15 cellular contexts compared by ENCODE assay signal in genomic region chr5:72377920-72378635, GRCh38. TPM values are rescaled to one million over a fixed set of nuclear protein-coding genes. Genes with fewer than 3 reads are reported as not detected.
DNase-seq lines count a peak whose midpoint lies in the region; ATAC-seq and TF ChIP-seq lines count a peak whose summit lies in the region.
"Had no signal": no experiment of that assay in that cellular context is flagged by ENCODE, and none has a peak within 500 bp of the region (broad histone marks: within the 10 kb centered on the region; RNA-seq: fewer than 3 reads in every experiment).

No MANE protein-coding gene starts in this region.

- H3K79me2 ChIP-seq in PC-3 (ENCODE audit: low read length) (no peaks in the 10 kb centered on the region), osteoblast (ENCODE audit: insufficient read depth, low read length) (no peaks in the 10 kb centered on the region)
- H3K79me2 ChIP-seq: parathyroid adenoma had no signal

- H2AFZ ChIP-seq in PC-3 (ENCODE audit: low read length) (no peak overlapping the region), osteoblast (ENCODE audit: low read length) (no peak overlapping the region)
- H2AFZ ChIP-seq: parathyroid adenoma had no signal

- H3K27ac Mint-ChIP-seq in activated CD4-positive, alpha-beta T cell treated with anti-CD3 and anti-CD28 coated beads, Interleukin-2, amount 10 ng/mL, durations not matched to agents 7 days and 5 days: no peak overlapping the region
- H3K27ac Mint-ChIP-seq: activated naive CD8-positive, alpha-beta T cell treated with anti-CD3 and anti-CD28 coated beads, Interleukin-2, amount 10 ng/mL, durations not matched to agents 7 days and 5 days; memory B cell had no signal

- TF ChIP-seq CTCF in PC-3 (conservative IDR thresholded peaks at IDR 0.05; ENCODE audit: low read depth, low read length): no peak
- TF ChIP-seq CTCF in osteoblast (IDR thresholded peaks at IDR 0.05; ENCODE audit: extremely low read depth, low read depth, low read length): no peak

- H3K4me3 ChIP-seq in PC-3 (ENCODE audit: low read length) (no peak overlapping the region), osteoblast (ENCODE audit: insufficient read depth, low read length) (peak overlapping the region; percentile 11)

- no peak overlapping the region for H3K4me3 Mint-ChIP-seq in activated CD4-positive, alpha-beta T cell treated with anti-CD3 and anti-CD28 coated beads, Interleukin-2, amount 10 ng/mL, durations not matched to agents 7 days and 5 days
- H3K4me3 Mint-ChIP-seq: activated naive CD8-positive, alpha-beta T cell treated with anti-CD3 and anti-CD28 coated beads, Interleukin-2, amount 10 ng/mL, durations not matched to agents 7 days and 5 days; memory B cell had no signal

- no peak for ATAC-seq in PC-3

- no peaks in the 10 kb centered on the region for H3K27me3 Mint-ChIP-seq in activated CD4-positive, alpha-beta T cell treated with anti-CD3 and anti-CD28 coated beads, Interleukin-2, amount 10 ng/mL, durations not matched to agents 7 days and 5 days
- H3K27me3 Mint-ChIP-seq: memory B cell had no signal

- no peaks in the 10 kb centered on the region for H3K4me1 Mint-ChIP-seq in activated CD4-positive, alpha-beta T cell treated with anti-CD3 and anti-CD28 coated beads, Interleukin-2, amount 10 ng/mL, durations not matched to agents 7 days and 5 days
- H3K4me1 Mint-ChIP-seq: activated naive CD8-positive, alpha-beta T cell treated with anti-CD3 and anti-CD28 coated beads, Interleukin-2, amount 10 ng/mL, durations not matched to agents 7 days and 5 days had no signal

- H3K4me1 ChIP-seq in PC-3 (ENCODE audit: insufficient read depth, low read length): peaks cover 30% of the 10 kb centered on the region
- peaks cover 33% of the 10 kb centered on the region for H3K4me1 ChIP-seq in osteoblast (ENCODE audit: insufficient read depth, low read length)
- H3K4me1 ChIP-seq: parathyroid adenoma had no signal

- H4K20me1 ChIP-seq in PC-3 (ENCODE audit: low read length) (no peaks in the 10 kb centered on the region), osteoblast (ENCODE audit: insufficient read depth, low read length) (no peaks in the 10 kb centered on the region)

- peak; percentile 74 for DNase-seq in D341Med (ENCODE audit: low spot score)
- DNase-seq in PC-3: no peak
- no peak for DNase-seq in epithelial cell of prostate (ENCODE audit: low read depth, low spot score)
- DNase-seq in osteoblast (ENCODE audit: insufficient read length, low spot score, missing footprints): peak; percentile 67
- no peak for DNase-seq in COR-L47 (lab: John Stamatoyannopoulos, UW)
- DNase-seq in activated CD4-positive, alpha-beta T cell treated with anti-CD3 and anti-CD28 coated beads for 1 hour: no peak
- DNase-seq in activated CD4-positive, alpha-beta T cell treated with anti-CD3 and anti-CD28 coated beads, Interleukin-2, amount 10 ng/mL, durations not matched to agents 7 days and 5 days: no peak
- DNase-seq in HEK293T (ENCODE audit: extremely low spot score): no peak
- DNase-seq: activated naive CD8-positive, alpha-beta T cell treated with anti-CD3 and anti-CD28 coated beads, Interleukin-2, amount 10 ng/mL, durations not matched to agents 7 days and 5 days; C1 segment of cervical spinal cord; effector CD8-positive, alpha-beta T cell; stimulated activated CD4-positive, alpha-beta T cell treated with anti-CD3 and anti-CD28 coated beads, Interleukin-2, amount 100 ng/mL, for 48 hours; stimulated activated naive CD4-positive, alpha-beta T cell treated with Interleukin-2 at 50 U/mL for 16 hours had no signal

- H3K36me3 ChIP-seq in PC-3 (ENCODE audit: low read depth, low read length) (no peaks in the 10 kb centered on the region), osteoblast (ENCODE audit: insufficient read depth, low read length) (no peaks in the 10 kb centered on the region)

- H3K27ac ChIP-seq in PC-3 (ENCODE audit: low read length): no peak overlapping the region
- H3K27ac ChIP-seq in epithelial cell of prostate: peak overlapping the region; percentile 11
- H3K27ac ChIP-seq in osteoblast (ENCODE audit: low read depth, low read length): peak overlapping the region; percentile 53
- H3K27ac ChIP-seq: parathyroid adenoma had no signal

- H3K9me3 ChIP-seq in PC-3 (ENCODE audit: low read length) (no peaks in the 10 kb centered on the region), osteoblast (ENCODE audit: low read depth, low read length) (no peaks in the 10 kb centered on the region)

- H3K4me2 ChIP-seq in PC-3 (ENCODE audit: low read length) (0 out of 2 replicates have a peak overlapping the region, but pooled peaks have one; percentile 2), osteoblast (ENCODE audit: insufficient read depth, low read length) (peak overlapping the region; percentile 48)

- H3K27me3 ChIP-seq in PC-3 (ENCODE audit: low read length): no peaks in the 10 kb centered on the region
- no peaks in the 10 kb centered on the region for H3K27me3 ChIP-seq in osteoblast (ENCODE audit: insufficient read depth, low read length)

- no peaks in the 10 kb centered on the region for H3K9me3 Mint-ChIP-seq in activated CD4-positive, alpha-beta T cell treated with anti-CD3 and anti-CD28 coated beads, Interleukin-2, amount 10 ng/mL, durations not matched to agents 7 days and 5 days
- H3K9me3 Mint-ChIP-seq: memory B cell had no signal

- no TSS peak for BruUV-seq in PC-3 (replicated peaks; lab: Mats Ljungman, UMichigan)

- no peak overlapping the region for H3K9ac ChIP-seq in PC-3 (ENCODE audit: low read length)
- H3K9ac ChIP-seq: parathyroid adenoma had no signal

- H3K36me3 Mint-ChIP-seq in activated CD4-positive, alpha-beta T cell treated with anti-CD3 and anti-CD28 coated beads, Interleukin-2, amount 10 ng/mL, durations not matched to agents 7 days and 5 days (ENCODE audit: low read depth): no peaks in the 10 kb centered on the region
- H3K36me3 Mint-ChIP-seq: activated naive CD8-positive, alpha-beta T cell treated with anti-CD3 and anti-CD28 coated beads, Interleukin-2, amount 10 ng/mL, durations not matched to agents 7 days and 5 days; memory B cell had no signal

- no peaks in the 10 kb centered on the region for H3K9me2 ChIP-seq in PC-3 (replicated peaks; ENCODE audit: low read length)

- H3F3A ChIP-seq in PC-3 (ENCODE audit: low read length, unreplicated experiment): no peaks in the 10 kb centered on the region

- POLR2A ChIA-PET in PC-3 (lab: Charles Lee; ENCODE audit: unreplicated experiment): interaction anchor here (0.7 kb wide), 1 partner anchor 485 kb away, joined by 5 read pairs; no protein-coding TSS in a partner anchor
- POLR2A ChIA-PET in activated CD4-positive, alpha-beta T cell treated with anti-CD3 and anti-CD28 coated beads, Interleukin-2, amount 10 ng/mL, durations not matched to agents 7 days and 5 days (lab: Charles Lee): no interaction called here
- POLR2A ChIA-PET in HEK293T (lab: Yijun Ruan, JAX): no interaction called here

- intact Hi-C loops in PC-3 (cut with micrococcal nuclease): no loop called here

- CTCF ChIA-PET in PC-3 (lab: Charles Lee): interaction anchor here (0.6 kb wide), 1 partner anchor 511 kb away, joined by 4 read pairs; no protein-coding TSS in a partner anchor
- CTCF ChIA-PET in activated CD4-positive, alpha-beta T cell treated with anti-CD3 and anti-CD28 coated beads, Interleukin-2, amount 10 ng/mL, durations not matched to agents 7 days and 5 days (lab: Charles Lee): no interaction called here
- CTCF ChIA-PET in HEK293T (lab: Yijun Ruan, JAX): no interaction called here

TF ChIP-seq in HEK293T, 16 proteins besides CTCF, POLR2A, EP300 and RAD21:
- TF ChIP-seq CTBP1 (IDR thresholded peaks at IDR 0.05; ENCODE audit: borderline replicate concordance): no peak
- no peak for TF ChIP-seq PKNOX1 (IDR thresholded peaks at IDR 0.05)
- no peak for TF ChIP-seq FOXA1 (IDR thresholded peaks at IDR 0.05)
- no peak for TF ChIP-seq LEF1 (IDR thresholded peaks at IDR 0.05; ENCODE audit: borderline replicate concordance)
- TF ChIP-seq NFRKB (IDR thresholded peaks at IDR 0.05): no peak
- TF ChIP-seq FOXM1 (IDR thresholded peaks at IDR 0.05; ENCODE audit: borderline replicate concordance): no peak
- TF ChIP-seq SUZ12 (IDR thresholded peaks at IDR 0.05): no peak
- TF ChIP-seq HDGF (IDR thresholded peaks at IDR 0.05; ENCODE audit: borderline replicate concordance): no peak
- no peak for TF ChIP-seq SP1 (IDR thresholded peaks at IDR 0.05)
- TF ChIP-seq L3MBTL2 (conservative IDR thresholded peaks at IDR 0.05): no peak
- TF ChIP-seq TARDBP (IDR thresholded peaks at IDR 0.05): no peak
- TF ChIP-seq BHLHE40 (IDR thresholded peaks at IDR 0.05; ENCODE audit: borderline replicate concordance): no peak
- TF ChIP-seq ARNT (IDR thresholded peaks at IDR 0.05): no peak
- TF ChIP-seq ELF4 (IDR thresholded peaks at IDR 0.05): no peak
- TF ChIP-seq FOXK2 (IDR thresholded peaks at IDR 0.05): no peak

RNA-seq across cellular contexts. Expression of gene PTCD2, which starts 57.9 kb away (rescaled TPM):
- total RNA-seq in PC-3 (2014; rRNA removed) (3.4 and 6.0 TPM in 2 replicates), osteoblast (8.3 and 9.4 TPM in 2 replicates)
- 1 to 10 TPM; 7.8 to 8.1 TPM for total RNA-seq in activated CD4-positive, alpha-beta T cell treated with anti-CD3 and anti-CD28 coated beads, Interleukin-2, amount 10 ng/mL, durations not matched to agents 7 days and 5 days

RNA-seq across cellular contexts. Expression of gene MRPS27, which starts 58.0 kb away (rescaled TPM):
- 48.6 and 59.0 TPM in 2 replicates for total RNA-seq in PC-3 (2014; rRNA removed)
- 98.1 and 106 TPM in 2 replicates for total RNA-seq in osteoblast
- 10 to 100 TPM; 49.2 to 63.4 TPM for total RNA-seq in activated CD4-positive, alpha-beta T cell treated with anti-CD3 and anti-CD28 coated beads, Interleukin-2, amount 10 ng/mL, durations not matched to agents 7 days and 5 days

Comparison
In these comparisons a context has a peak if more than half of its experiments do, and no peak if none do; other contexts are left out.
1. DNase-seq: peak in D341Med (single experiment) and osteoblast (single experiment); none in PC-3 (single experiment), epithelial cell of prostate (single experiment), COR-L47 (single experiment), activated CD4-positive, alpha-beta T cell treated with anti-CD3 and anti-CD28 coated beads for 1 hour (single experiment), activated CD4-positive, alpha-beta T cell treated with anti-CD3 and anti-CD28 coated beads, Interleukin-2, amount 10 ng/mL, durations not matched to agents 7 days and 5 days (single experiment) and HEK293T (single experiment).